In genomic region chr18:47946889-47947288, GRCh38 we compare ENCODE assay signal across 22 cellular contexts. TPM values are rescaled to one million over a fixed set of nuclear protein-coding genes. Genes with fewer than 3 reads are reported as not detected.
A peak's percentile ranks its signal among the peaks of the same experiment; 100 is the strongest.
DNase-seq lines count a peak whose midpoint lies in the region; ATAC-seq, FAIRE-seq and TF ChIP-seq lines count a peak whose summit lies in the region.
"Had no signal": no experiment of that assay in that cellular context is flagged by ENCODE, and none has a peak within 500 bp of the region (broad histone marks: within the 10 kb centered on the region; RNA-seq: fewer than 3 reads in every experiment).

No MANE protein-coding gene starts in this region.

- TF ChIP-seq POLR2A in GM12878 (IDR thresholded peaks at IDR 0.05; ENCODE audit: low read depth, low read length), result no peak

- no peak for ATAC-seq in activated T-cell treated with anti-CD3 and anti-CD28 coated beads, Interleukin-2, amount 50 U/mL, for 72 hours (replicated peaks in 1 of 2)
- no peak for ATAC-seq in GM23338
- ATAC-seq in GM12878, result peak; percentile 46; the same call in 2 of the 3 replicates
- peak; percentile 66 for ATAC-seq in stimulated activated memory B cell treated with anti-CD40 and anti-IgM and Interleukin-4, amounts not matched to agents 10 μg/mL and 1 μg/mL and 100 μg/mL, for 72 hours
- ATAC-seq: CD8-positive, alpha-beta T cell; HCT116 had no signal

- DNase-seq in activated T-cell treated with anti-CD3 and anti-CD28 coated beads, Interleukin-2, amount 50 U/mL, for 72 hours, result no peak
- no peak for DNase-seq in activated T-cell treated with anti-CD3 and anti-CD28 coated beads, Interleukin-2, amount 50 U/mL, for 1 hour
- DNase-seq in GM23338 (ENCODE audit: low spot score), result no peak
- DNase-seq in GM12878 (ENCODE audit: low read depth, low spot score), result no peak
- DNase-seq in NCI-H2081 treated with DMSO at 0.1 percent for 48 hours (lab: John Stamatoyannopoulos, UW), result no peak
- no peak for DNase-seq in NOMO-1 treated with dmso at 0.1 percent for 144 hours (lab: John Stamatoyannopoulos, UW; ENCODE audit: unreplicated experiment)
- no peak for DNase-seq in GOT3 (lab: John Stamatoyannopoulos, UW)
- DNase-seq: Caco-2; CD4-positive, CD25-positive, alpha-beta regulatory T cell; CD8-positive, alpha-beta T cell; DMS153; DND-41; H9 had no signal

- H3K9me3 ChIP-seq in GM12878 (replicated peaks; ENCODE audit: control insufficient read depth, insufficient read depth, low read length), result no peaks in the 10 kb centered on the region
- H3K9me3 ChIP-seq: Caco-2 had no signal

- no TSS peak for BruUV-seq in GM12878 (replicated peaks; lab: Mats Ljungman, UMichigan)

- H3K27me3 ChIP-seq in GM23338 (ENCODE audit: insufficient read depth) (no peaks in the 10 kb centered on the region), GM12878 (replicated peaks in 1 of 2; ENCODE audit: control insufficient read depth in 2 of 2, insufficient read depth in 2 of 2, low read length in 1 of 2) (peaks cover 0 to 3% of the 10 kb centered on the region in 2 experiments; a peak in 1 of 4 replicates)
- H3K27me3 ChIP-seq: BLaER1 had no signal

- H2AFZ ChIP-seq in GM23338 (peak overlapping the region; percentile 59; the same call in 1 of the 2 replicates), GM12878 (ENCODE audit: control insufficient read depth, low read depth, low read length) (no peak overlapping the region)

- H3K36me3 Mint-ChIP-seq in activated T-cell treated with anti-CD3 and anti-CD28 coated beads, Interleukin-2, amount 50 U/mL, for 72 hours (ENCODE audit: insufficient read depth in 2 of 2), result peaks cover 0 to 2% of the 10 kb centered on the region in 2 donors
- H3K36me3 Mint-ChIP-seq in GM23338 (ENCODE audit: low read depth), result no peaks in the 10 kb centered on the region
- no peaks in the 10 kb centered on the region for H3K36me3 Mint-ChIP-seq in stimulated activated memory B cell treated with anti-CD40 and anti-IgM and Interleukin-4, amounts not matched to agents 10 μg/mL and 1 μg/mL and 100 μg/mL, for 72 hours
- H3K36me3 Mint-ChIP-seq: CD4-positive, CD25-positive, alpha-beta regulatory T cell; CD8-positive, alpha-beta T cell had no signal

- H3K4me3 Mint-ChIP-seq in activated T-cell treated with anti-CD3 and anti-CD28 coated beads, Interleukin-2, amount 50 U/mL, for 72 hours, result no peak overlapping the region
- no peak overlapping the region for H3K4me3 Mint-ChIP-seq in GM23338
- H3K4me3 Mint-ChIP-seq in stimulated activated memory B cell treated with anti-CD40 and anti-IgM and Interleukin-4, amounts not matched to agents 10 μg/mL and 1 μg/mL and 100 μg/mL, for 72 hours, result no peak overlapping the region
- H3K4me3 Mint-ChIP-seq: B cell; CD4-positive, CD25-positive, alpha-beta regulatory T cell; CD8-positive, alpha-beta T cell; H9 had no signal

- TF ChIP-seq CTCF in GM23338 (conservative IDR thresholded peaks at IDR 0.05; ENCODE audit: low read depth in 2 of 2) (no peak), GM12878 (IDR thresholded peaks at IDR 0.05 in 2 of 3, conservative IDR thresholded peaks at IDR 0.05 in 1 of 3; ENCODE audit: control insufficient read depth in 2 of 3, extremely low read depth in 1 of 3, insufficient read depth in 1 of 3, low read depth in 3 of 3, low read length in 3 of 3) (no peak)

- peaks cover 4% of the 10 kb centered on the region for H3K27me3 Mint-ChIP-seq in activated T-cell treated with anti-CD3 and anti-CD28 coated beads, Interleukin-2, amount 50 U/mL, for 72 hours (ENCODE audit: low read depth)
- peaks cover 5% of the 10 kb centered on the region for H3K27me3 Mint-ChIP-seq in GM23338 (ENCODE audit: insufficient read depth, low read depth, poor library complexity)
- H3K27me3 Mint-ChIP-seq in stimulated activated memory B cell treated with anti-CD40 and anti-IgM and Interleukin-4, amounts not matched to agents 10 μg/mL and 1 μg/mL and 100 μg/mL, for 72 hours, result peaks cover 49% of the 10 kb centered on the region

- H3K79me2 ChIP-seq in GM23338 (replicated peaks; ENCODE audit: insufficient read depth) (no peaks in the 10 kb centered on the region), GM12878 (ENCODE audit: control insufficient read depth, insufficient read depth, low read length) (no peaks in the 10 kb centered on the region)

- CTCF ChIA-PET in GM12878 (lab: Yijun Ruan, JAX), result no interaction called here

- in situ Hi-C loops in GM12878 (cut with MboI), result no loop called here

- H4K20me1 ChIP-seq in GM23338 (replicated peaks; ENCODE audit: insufficient read depth), result no peaks in the 10 kb centered on the region
- H4K20me1 ChIP-seq in GM12878 (ENCODE audit: control insufficient read depth, insufficient read depth), result no peaks in the 10 kb centered on the region
- H4K20me1 ChIP-seq: BLaER1 had no signal

- H3K36me3 ChIP-seq in GM23338 (ENCODE audit: insufficient read depth), result no peaks in the 10 kb centered on the region
- no peaks in the 10 kb centered on the region for H3K36me3 ChIP-seq in GM12878 (ENCODE audit: control insufficient read depth in 2 of 2, insufficient read depth in 2 of 2, low read length in 1 of 2)
- H3K36me3 ChIP-seq: BLaER1 had no signal

- H3K4me3 ChIP-seq in GM23338 (no peak overlapping the region), GM12878 (no peak overlapping the region)
- H3K4me3 ChIP-seq: BLaER1 had no signal

- SMC1A ChIA-PET in GM12878 (lab: Charles Lee; ENCODE audit: uncharacterized antibody, unreplicated experiment), result interaction anchor here (1.7 kb wide), 1 partner anchor 17 kb away, joined by 4 read pairs; no protein-coding TSS in a partner anchor

- peaks cover 23% of the 10 kb centered on the region; the same call in 1 of the 2 replicates for H3K9me2 ChIP-seq in GM23338 (ENCODE audit: insufficient read depth)

- POLR2A ChIA-PET in GM12878 (lab: Charles Lee), result no interaction called here

- intact Hi-C loops in GM12878 (cut with micrococcal nuclease; ENCODE audit: unreplicated experiment), result no loop called here

- H3K27ac Mint-ChIP-seq in activated T-cell treated with anti-CD3 and anti-CD28 coated beads, Interleukin-2, amount 50 U/mL, for 72 hours, result peak overlapping the region; percentile 32
- no peak overlapping the region for H3K27ac Mint-ChIP-seq in GM23338
- H3K27ac Mint-ChIP-seq in stimulated activated memory B cell treated with anti-CD40 and anti-IgM and Interleukin-4, amounts not matched to agents 10 μg/mL and 1 μg/mL and 100 μg/mL, for 72 hours, result no peak overlapping the region
- H3K27ac Mint-ChIP-seq: B cell; CD4-positive, CD25-positive, alpha-beta regulatory T cell; CD8-positive, alpha-beta T cell; H9 had no signal

- no peak for TF ChIP-seq EP300 in GM12878 (IDR thresholded peaks at IDR 0.05; ENCODE audit: borderline replicate concordance in 1 of 2, control insufficient read depth in 1 of 2, low read depth in 2 of 2, low read length in 2 of 2)

- TF ChIP-seq RAD21 in GM12878 (IDR thresholded peaks at IDR 0.05; ENCODE audit: insufficient read depth, low read depth, low read length), result no peak

- RAD21 ChIA-PET in GM12878 (lab: Charles Lee; ENCODE audit: unreplicated experiment), result no interaction called here

- H3K9me3 Mint-ChIP-seq in activated T-cell treated with anti-CD3 and anti-CD28 coated beads, Interleukin-2, amount 50 U/mL, for 72 hours, result peaks cover 6 to 12% of the 10 kb centered on the region in 2 donors
- H3K9me3 Mint-ChIP-seq in GM23338, result no peaks in the 10 kb centered on the region
- peaks cover 4% of the 10 kb centered on the region for H3K9me3 Mint-ChIP-seq in stimulated activated memory B cell treated with anti-CD40 and anti-IgM and Interleukin-4, amounts not matched to agents 10 μg/mL and 1 μg/mL and 100 μg/mL, for 72 hours
- H3K9me3 Mint-ChIP-seq: CD8-positive, alpha-beta T cell had no signal

- H3K4me1 ChIP-seq in GM23338 (ENCODE audit: insufficient read depth) (no peaks in the 10 kb centered on the region), GM12878 (ENCODE audit: control insufficient read depth, insufficient read depth, low read length) (no peaks in the 10 kb centered on the region)
- H3K4me1 ChIP-seq: Caco-2 had no signal

- no peaks in the 10 kb centered on the region for H3F3A ChIP-seq in GM23338 (replicated peaks; ENCODE audit: low read depth)

- no peak overlapping the region for H3K9ac ChIP-seq in GM12878 (ENCODE audit: control insufficient read depth, insufficient read depth, low read length)
- H3K9ac ChIP-seq: BLaER1 had no signal

- no peak for FAIRE-seq in GM12878 (lab: Jason Lieb, UNC)
- FAIRE-seq: A204.1, G401.6, GM18507 had no signal

- peaks cover 14% of the 10 kb centered on the region for H3K4me1 Mint-ChIP-seq in activated T-cell treated with anti-CD3 and anti-CD28 coated beads, Interleukin-2, amount 50 U/mL, for 72 hours (ENCODE audit: low read depth)
- H3K4me1 Mint-ChIP-seq in GM23338, result no peaks in the 10 kb centered on the region
- H3K4me1 Mint-ChIP-seq in stimulated activated memory B cell treated with anti-CD40 and anti-IgM and Interleukin-4, amounts not matched to agents 10 μg/mL and 1 μg/mL and 100 μg/mL, for 72 hours, result peaks cover 2% of the 10 kb centered on the region

- H3K27ac ChIP-seq in GM23338 (ENCODE audit: low read depth), result no peak overlapping the region
- no peak overlapping the region for H3K27ac ChIP-seq in GM12878 (ENCODE audit: control insufficient read depth, insufficient read depth)
- H3K27ac ChIP-seq: 22Rv1, BLaER1, C4-2B had no signal

- WGBS in GM12878 (ENCODE audit: insufficient coverage, insufficient replicate concordance, low lambda C conversion rate, missing lambda C conversion rate), result 25% methylated on average over 2 of the region's 4 CpGs

- H3K4me2 ChIP-seq in GM23338 (no peak overlapping the region), GM12878 (ENCODE audit: control insufficient read depth, insufficient read depth) (no peak overlapping the region)
- H3K4me2 ChIP-seq: BLaER1 had no signal

RNA-seq across cellular contexts. Expression of gene SMAD2, which starts 16.4 kb away (rescaled TPM):
- total RNA-seq in activated T-cell treated with anti-CD3 and anti-CD28 coated beads, Interleukin-2, amount 50 U/mL, for 72 hours, result 100 to 1,000 TPM; 249 to 310 TPM
- 87.1 and 90.7 TPM in 2 replicates for total RNA-seq in GM23338 (2014; rRNA removed; shearing (Covaris generic))
- polyA plus RNA-seq in GM23338 (2016; fragmentation: Nextera tagmentation; extraction: Ambion mirVana) (28.2 and 30.9 TPM in 2 replicates), GM12878 (2011; rRNA removed) (111 and 133 TPM in 2 replicates), GM12878 (2014; fragmentation: Illumina TruSeq; extraction: Trizol) (93.1 and 106 TPM in 2 replicates), GM12878 (2014; fragmentation: Nextera tagmentation; extraction: Ambion mirVana) (10 to 100 TPM; 28.8 to 29.5 TPM), GM12878 (2014; rRNA removed) (42.8 and 51.2 TPM in 2 replicates), GM12878 (2016; fragmentation: Nextera tagmentation; extraction: Ambion mirVana) (10 to 100 TPM; 63.1 to 68.4 TPM)
- total RNA-seq in GM12878 (2013; cell fraction: nucleolus; rRNA removed), result 145 and 153 TPM in 2 replicates
- total RNA-seq in GM12878 (2014; rRNA removed) (46.4 and 60.1 TPM in 2 replicates), GM12878 (2014; rRNA removed; fragmentation: Illumina TruSeq; extraction: Trizol) (85.8 and 92.3 TPM in 2 replicates), GM12878 (2021) (99.2 and 103 TPM in 2 replicates)
- polyA plus RNA-seq in GM12878 (2011; ENCODE audit: low read depth), result 59.8 TPM
- 61.8 and 102 TPM in 2 replicates for polyA plus RNA-seq in GM12878 (2011; cell fraction: cytosol; rRNA removed)
- 44.1 and 47.5 TPM in 2 replicates for polyA plus RNA-seq in GM12878 (2011; cell fraction: nucleus; rRNA removed)
- 69.3 and 85.8 TPM in 2 replicates for polyA plus RNA-seq in GM12878 (2012)
- polyA minus RNA-seq in GM12878 (2011; rRNA and poly(A)+ RNA removed), result 108 and 197 TPM in 2 replicates
- 49.2 and 60.1 TPM in 2 replicates for polyA minus RNA-seq in GM12878 (2011; cell fraction: cytosol; rRNA and poly(A)+ RNA removed)
- 28.9 and 48.3 TPM in 2 replicates for polyA minus RNA-seq in GM12878 (2011; cell fraction: nucleus; rRNA and poly(A)+ RNA removed)

Comparison
In these comparisons a context has a peak if more than half of its experiments do, and no peak if none do; other contexts are left out.
1. ATAC-seq: peak in GM12878 (single experiment) and stimulated activated memory B cell treated with anti-CD40 and anti-IgM and Interleukin-4, amounts not matched to agents 10 μg/mL and 1 μg/mL and 100 μg/mL, for 72 hours (single experiment); none in activated T-cell treated with anti-CD3 and anti-CD28 coated beads, Interleukin-2, amount 50 U/mL, for 72 hours (0 of 2) and GM23338 (single experiment).